1 cellular context compared by ENCODE assay signal in the genomic region with DNA sequence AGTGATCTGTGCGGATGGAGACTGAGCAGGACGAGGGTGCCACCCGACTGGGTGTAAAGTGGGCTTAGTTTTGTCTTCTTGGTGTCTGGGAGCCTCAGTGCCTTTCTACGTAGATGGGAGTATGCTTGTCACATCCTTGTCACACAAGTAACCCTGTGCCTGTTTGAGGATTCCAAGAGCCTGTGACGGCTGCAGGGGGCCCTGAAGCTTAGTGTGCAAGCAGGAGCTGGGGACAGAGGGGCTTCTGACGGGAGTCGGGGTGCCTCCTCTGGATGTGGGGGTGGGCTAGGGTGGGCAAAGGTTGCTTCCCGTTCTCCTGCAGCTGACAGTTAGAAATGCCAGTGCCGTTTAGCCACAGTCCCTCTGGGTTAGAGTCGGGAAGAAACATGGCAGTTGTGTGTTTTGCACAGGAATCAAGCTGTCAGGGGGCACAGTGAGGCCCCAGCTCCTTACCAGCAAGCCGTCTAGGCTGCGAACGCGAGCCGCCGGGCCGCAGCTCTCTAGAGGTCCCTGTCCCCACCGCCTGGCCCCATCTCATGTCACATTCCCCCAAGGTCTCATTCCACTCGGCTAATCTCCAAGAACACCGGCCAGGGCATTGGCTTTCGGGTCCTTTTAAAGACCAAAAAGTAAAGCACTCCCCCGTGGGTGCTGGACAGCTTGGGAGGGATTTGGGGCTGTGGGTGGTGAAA.
TF ChIP-seq lines count a peak whose summit lies in the region.

No MANE protein-coding gene starts in this region.

TF ChIP-seq in WTC11, 78 proteins besides CTCF, POLR2A, EP300 and RAD21 (continued from another document):
- no peak for TF ChIP-seq FOXP4 (CRISPR knock-in tag; IDR thresholded peaks at IDR 0.05)
